In the genomic region with DNA sequence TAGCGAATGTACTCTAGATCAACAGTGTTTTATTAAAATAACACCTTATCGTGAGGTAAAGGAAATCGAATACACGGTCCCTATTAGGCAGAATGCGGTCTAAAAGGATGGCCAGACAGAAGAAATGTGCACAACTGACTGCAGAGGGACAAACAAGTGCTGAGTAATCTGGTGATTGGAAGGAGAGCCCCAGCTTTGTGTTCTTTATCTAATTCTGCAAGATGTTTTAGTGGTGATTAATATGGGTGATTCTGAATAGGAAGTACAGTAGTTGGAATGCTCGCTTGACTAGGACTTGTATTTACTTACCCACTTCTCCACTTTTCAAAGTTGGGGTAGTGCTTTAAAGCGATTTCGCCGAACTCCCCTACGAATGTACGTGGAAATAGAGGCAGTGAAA, we compare ENCODE assay signal across 8 cellular contexts. TPM values are rescaled to one million over a fixed set of nuclear protein-coding genes. Genes with fewer than 3 reads are reported as not detected.
DNase-seq lines count a peak whose midpoint lies in the region; TF ChIP-seq lines count a peak whose summit lies in the region.

No MANE protein-coding gene starts in this region.

- TF ChIP-seq CTCF in endothelial cell (IDR thresholded peaks at IDR 0.05; ENCODE audit: unreplicated experiment): no peak
- no peak for TF ChIP-seq CTCF in neural crest cell (conservative IDR thresholded peaks at IDR 0.05)

- H3K4me1 Mint-ChIP-seq in activated naive CD4-positive, alpha-beta T cell treated with anti-CD3 and anti-CD28 coated beads for 36 hours (ENCODE audit: low read depth): peaks cover 38% of the 10 kb centered on the region
- H3K4me1 Mint-ChIP-seq in endothelial cell (ENCODE audit: unreplicated experiment) (peaks cover 13% of the 10 kb centered on the region), neural crest cell (peaks cover 36% of the 10 kb centered on the region)

- peak overlapping the region; percentile 89; the same call in 1 of the 2 replicates for H3K27ac ChIP-seq in SJCRH30

- H3K27me3 ChIP-seq in SJCRH30: no peaks in the 10 kb centered on the region

- intact Hi-C loops in activated naive CD4-positive, alpha-beta T cell treated with anti-CD3 and anti-CD28 coated beads for 36 hours (cut with micrococcal nuclease): loop anchor here (1.0 to 5.0 kb wide), 4 partner anchors 76 to 890 kb away; a partner anchor contains a TSS

- H3K9me3 ChIP-seq in SJCRH30 (replicated peaks): no peaks in the 10 kb centered on the region

- H3K36me3 ChIP-seq in SJCRH30: no peaks in the 10 kb centered on the region

- peak overlapping the region; percentile 84 for H3K4me3 ChIP-seq in SJCRH30

- DNase-seq in activated naive CD4-positive, alpha-beta T cell treated with anti-CD3 and anti-CD28 coated beads for 36 hours: peak; percentile 7
- no peak for DNase-seq in activated naive CD4-positive, alpha-beta T cell (lab: John Stamatoyannopoulos, UW)
- DNase-seq in SJCRH30 (peak in 1 of 2 experiments; percentile 19), endothelial cell (ENCODE audit: low spot score) (no peak), neural crest cell (ENCODE audit: low read depth, low spot score) (no peak), NCI-H1105 (lab: John Stamatoyannopoulos, UW) (no peak)
- no peak for DNase-seq in stimulated activated CD8-positive, alpha-beta memory T cell treated with anti-CD3 and anti-CD28 coated beads, Interleukin-4, amount 100 ng/mL, for 48 hours
- DNase-seq in activated CD8-positive, alpha-beta memory T cell treated with anti-CD3 and anti-CD28 coated beads, Interleukin-2, amount 50 U/mL, for 4 hours: no peak

- H3K4me3 Mint-ChIP-seq in activated naive CD4-positive, alpha-beta T cell treated with anti-CD3 and anti-CD28 coated beads for 36 hours: peak overlapping the region; percentile 97
- peak overlapping the region; percentile 95 for H3K4me3 Mint-ChIP-seq in endothelial cell (ENCODE audit: unreplicated experiment)
- H3K4me3 Mint-ChIP-seq in neural crest cell: peak overlapping the region; percentile 99

- CTCF ChIA-PET in activated naive CD4-positive, alpha-beta T cell treated with anti-CD3 and anti-CD28 coated beads for 36 hours (lab: Charles Lee): no interaction called here

- no peaks in the 10 kb centered on the region for H3K27me3 Mint-ChIP-seq in activated naive CD4-positive, alpha-beta T cell treated with anti-CD3 and anti-CD28 coated beads for 36 hours (ENCODE audit: low read depth)
- H3K27me3 Mint-ChIP-seq in endothelial cell (ENCODE audit: unreplicated experiment) (no peaks in the 10 kb centered on the region), neural crest cell (ENCODE audit: low read depth) (no peaks in the 10 kb centered on the region)

- peak overlapping the region; percentile 95 for H3K27ac Mint-ChIP-seq in activated naive CD4-positive, alpha-beta T cell treated with anti-CD3 and anti-CD28 coated beads for 36 hours
- H3K27ac Mint-ChIP-seq in endothelial cell (ENCODE audit: unreplicated experiment) (no peak overlapping the region), neural crest cell (ENCODE audit: unreplicated experiment) (peak overlapping the region; percentile 83)

- H3K9me3 Mint-ChIP-seq in activated naive CD4-positive, alpha-beta T cell treated with anti-CD3 and anti-CD28 coated beads for 36 hours: no peaks in the 10 kb centered on the region
- H3K9me3 Mint-ChIP-seq in endothelial cell (ENCODE audit: unreplicated experiment): no peaks in the 10 kb centered on the region
- H3K9me3 Mint-ChIP-seq in neural crest cell: no peaks in the 10 kb centered on the region

- H3K4me1 ChIP-seq in SJCRH30: peaks cover 10% of the 10 kb centered on the region; the same call in 1 of the 2 replicates

- H3K36me3 Mint-ChIP-seq in activated naive CD4-positive, alpha-beta T cell treated with anti-CD3 and anti-CD28 coated beads for 36 hours (ENCODE audit: low read depth): peaks cover 1% of the 10 kb centered on the region
- H3K36me3 Mint-ChIP-seq in endothelial cell (ENCODE audit: low read depth, unreplicated experiment) (no peaks in the 10 kb centered on the region), neural crest cell (ENCODE audit: low read depth) (no peaks in the 10 kb centered on the region)

RNA-seq across cellular contexts. Expression of a gene that starts 1.2 kb away (rescaled TPM):
- 1 to 10 TPM; 4.0 to 5.4 TPM for total RNA-seq in activated naive CD4-positive, alpha-beta T cell treated with anti-CD3 and anti-CD28 coated beads for 36 hours
- 13.3 and 17.8 TPM in 2 replicates for total RNA-seq in SJCRH30 (2014; rRNA removed; shearing (Covaris generic))
- total RNA-seq in endothelial cell (ENCODE audit: unreplicated experiment) (14.7 TPM), neural crest cell (10.9 and 11.0 TPM in 2 replicates)
